26 cellular contexts compared by ENCODE assay signal in the genomic region with DNA sequence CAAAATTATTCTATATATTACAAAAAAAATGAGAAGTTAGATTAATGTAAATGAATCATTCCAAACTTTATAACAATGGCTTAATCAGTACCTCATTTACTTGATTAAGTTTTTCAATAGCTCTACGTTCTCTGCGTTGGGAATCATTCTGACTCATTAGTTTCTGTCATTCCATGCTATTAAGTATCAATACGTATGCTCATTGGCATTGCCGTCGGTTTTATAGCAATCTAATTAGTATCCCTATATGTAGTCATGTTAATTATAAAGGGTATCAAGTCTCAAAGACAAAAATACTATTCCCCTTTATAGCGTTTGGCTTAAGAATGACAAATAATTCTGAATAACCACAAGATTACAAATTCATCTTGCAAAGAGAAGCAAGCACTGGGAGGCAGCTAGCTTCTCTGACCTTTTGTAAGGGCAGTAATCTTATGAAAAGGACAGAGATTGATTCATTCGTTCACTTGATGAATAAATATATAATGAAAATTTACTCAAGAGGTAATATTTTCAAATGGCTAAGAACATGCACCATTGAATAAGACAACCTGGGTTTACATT. TPM values are rescaled to one million over a fixed set of nuclear protein-coding genes. Genes with fewer than 3 reads are reported as not detected.
"Had no signal": no experiment of that assay in that cellular context is flagged by ENCODE, and none has a peak within 500 bp of the region (broad histone marks: within the 10 kb centered on the region; RNA-seq: fewer than 3 reads in every experiment).

No MANE protein-coding gene starts in this region.

- DNase-seq: activated CD4-positive, alpha-beta T cell treated with anti-CD3 and anti-CD28 coated beads, Interleukin-2, amount 10 ng/mL, durations not matched to agents 24 days and 14 days; activated CD8-positive, alpha-beta memory T cell treated with anti-CD3 and anti-CD28 coated beads, Interleukin-2, amount 50 U/mL, for 4 hours; activated effector memory CD4-positive, alpha-beta T cell treated with Interleukin-2 at 50 U/mL for 16 hours; activated naive CD4-positive, alpha-beta T cell treated with anti-CD3 and anti-CD28 coated beads, Interleukin-2, amount 10 ng/mL, durations not matched to agents 7 days and 5 days; activated naive CD8-positive, alpha-beta T cell treated with anti-CD3 and anti-CD28 coated beads, Interleukin-2, amount 50 U/mL, for 24 hours; activated T-cell treated with anti-CD3 and anti-CD28 coated beads, Interleukin-2, amount 50 U/mL, for 4 hours; aorta; cortex of kidney; gastrocnemius medialis; head of caudate nucleus; kidney glomerular epithelial cell; left ventricle myocardium inferior; mammary epithelial cell; nephron progenitor cell; nucleus accumbens; posterior cingulate gyrus; sigmoid colon; stimulated activated CD4-positive, alpha-beta T cell treated with anti-CD3 and anti-CD28 coated beads, Interleukin-12 subunit alpha, Interleukin-12 subunit beta, amount 100 ng/mL, for 4 hours; stimulated activated CD4-positive, alpha-beta T cell treated with anti-CD3 and anti-CD28 coated beads, Interleukin-1b, Interleukin-23, amount 100 ng/mL, for 48 hours; stimulated activated CD8-positive, alpha-beta memory T cell treated with anti-CD3 and anti-CD28 coated beads, Interleukin-4, amount 100 ng/mL, for 48 hours; stimulated activated naive CD4-positive, alpha-beta T cell; upper lobe of right lung had no signal

- H3K4me3 Mint-ChIP-seq: activated CD4-positive, alpha-beta T cell treated with anti-CD3 and anti-CD28 coated beads, Interleukin-2, amount 10 ng/mL, durations not matched to agents 24 days and 14 days; activated naive CD4-positive, alpha-beta T cell treated with anti-CD3 and anti-CD28 coated beads, Interleukin-2, amount 10 ng/mL, durations not matched to agents 7 days and 5 days; activated naive CD8-positive, alpha-beta T cell treated with anti-CD3 and anti-CD28 coated beads, Interleukin-2, amount 50 U/mL, for 24 hours; activated T-cell treated with anti-CD3 and anti-CD28 coated beads, Interleukin-2, amount 50 U/mL, for 4 hours; nephron progenitor cell; T-helper 1 cell treated with Interleukin-12 subunit alpha and Interleukin-12 subunit beta and Interleukin-4 antibody, amounts not matched to agents 30 μg/mL and 1 μg/mL, for 36 hours had no signal

- ATAC-seq: activated naive CD8-positive, alpha-beta T cell treated with anti-CD3 and anti-CD28 coated beads, Interleukin-2, amount 50 U/mL, for 24 hours; activated T-cell treated with anti-CD3 and anti-CD28 coated beads, Interleukin-2, amount 50 U/mL, for 4 hours; gastrocnemius medialis; upper lobe of right lung had no signal

- H3K4me3 ChIP-seq: breast epithelium, gastrocnemius medialis, left ventricle myocardium inferior, sigmoid colon, upper lobe of right lung had no signal

- H3K36me3 Mint-ChIP-seq: activated naive CD4-positive, alpha-beta T cell treated with anti-CD3 and anti-CD28 coated beads, Interleukin-2, amount 10 ng/mL, durations not matched to agents 7 days and 5 days had no signal

- H3K27ac Mint-ChIP-seq: activated CD4-positive, alpha-beta T cell treated with anti-CD3 and anti-CD28 coated beads, Interleukin-2, amount 10 ng/mL, durations not matched to agents 24 days and 14 days; activated naive CD4-positive, alpha-beta T cell treated with anti-CD3 and anti-CD28 coated beads, Interleukin-2, amount 10 ng/mL, durations not matched to agents 7 days and 5 days; activated naive CD8-positive, alpha-beta T cell treated with anti-CD3 and anti-CD28 coated beads, Interleukin-2, amount 50 U/mL, for 24 hours; nephron progenitor cell; T-helper 1 cell treated with Interleukin-12 subunit alpha and Interleukin-12 subunit beta and Interleukin-4 antibody, amounts not matched to agents 30 μg/mL and 1 μg/mL, for 36 hours had no signal

- H3K9me3 Mint-ChIP-seq: activated naive CD4-positive, alpha-beta T cell treated with anti-CD3 and anti-CD28 coated beads, Interleukin-2, amount 10 ng/mL, durations not matched to agents 7 days and 5 days; activated T-cell treated with anti-CD3 and anti-CD28 coated beads, Interleukin-2, amount 50 U/mL, for 4 hours; T-helper 1 cell treated with Interleukin-12 subunit alpha and Interleukin-12 subunit beta and Interleukin-4 antibody, amounts not matched to agents 30 μg/mL and 1 μg/mL, for 36 hours had no signal

- H3K4me1 Mint-ChIP-seq: activated CD4-positive, alpha-beta T cell treated with anti-CD3 and anti-CD28 coated beads, Interleukin-2, amount 10 ng/mL, durations not matched to agents 24 days and 14 days; activated naive CD4-positive, alpha-beta T cell treated with anti-CD3 and anti-CD28 coated beads, Interleukin-2, amount 10 ng/mL, durations not matched to agents 7 days and 5 days; activated naive CD8-positive, alpha-beta T cell treated with anti-CD3 and anti-CD28 coated beads, Interleukin-2, amount 50 U/mL, for 24 hours; nephron progenitor cell had no signal

RNA-seq across cellular contexts. Expression of a gene that starts 41.8 kb away (rescaled TPM):
- total RNA-seq: activated CD4-positive, alpha-beta T cell treated with anti-CD3 and anti-CD28 coated beads, Interleukin-2, amount 10 ng/mL, durations not matched to agents 24 days and 14 days; activated T-cell treated with anti-CD3 and anti-CD28 coated beads, Interleukin-2, amount 50 U/mL, for 4 hours; aorta; breast epithelium; gastrocnemius medialis; left ventricle myocardium inferior; mammary epithelial cell; myocyte; renal cortical epithelial cell; sigmoid colon; upper lobe of right lung had no signal
